Comparison of ENCODE assay signal across 12 cellular contexts in the genomic region with DNA sequence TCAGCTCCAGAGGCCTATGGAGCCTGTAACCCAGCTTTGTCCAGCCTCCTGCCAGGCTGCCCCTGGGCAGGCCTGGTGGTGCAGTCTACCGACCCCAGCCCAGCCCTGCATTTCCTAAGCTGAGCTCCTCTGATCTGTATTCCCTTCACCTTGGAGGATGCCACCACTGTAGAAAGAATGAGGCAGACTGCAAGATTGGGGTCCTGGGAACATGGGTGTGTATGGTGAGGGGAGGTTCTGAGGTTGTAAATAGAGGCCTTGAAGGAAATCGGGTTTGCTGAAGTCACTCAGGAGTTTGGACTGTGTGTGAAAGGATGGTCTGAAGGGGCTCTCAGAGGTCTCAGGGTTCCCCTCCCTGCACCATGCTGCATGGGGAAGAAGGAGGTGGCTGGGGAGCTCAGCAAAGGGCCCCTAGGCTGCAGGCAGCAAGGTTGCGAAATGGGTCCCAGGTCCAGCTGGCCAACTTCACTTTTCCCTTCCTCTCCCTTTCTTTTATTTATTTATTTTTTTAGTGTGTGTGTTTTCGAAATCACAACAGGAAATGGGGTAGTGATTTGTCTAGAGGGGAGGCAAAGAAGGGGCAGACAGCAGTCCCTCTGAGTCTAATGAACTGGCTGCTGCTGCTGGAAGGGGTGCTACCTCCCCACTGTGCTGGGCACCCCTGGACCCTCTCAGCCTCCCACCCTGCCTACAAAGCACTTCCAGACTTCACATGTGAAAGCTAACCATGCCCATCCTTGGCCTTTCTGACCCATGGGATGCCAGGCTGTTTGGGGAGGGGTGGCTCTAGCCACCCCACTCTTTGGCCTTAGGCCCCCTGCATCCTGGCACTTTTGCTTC. TPM values are rescaled to one million over a fixed set of nuclear protein-coding genes. Genes with fewer than 3 reads are reported as not detected.
DNase-seq lines count a peak whose midpoint lies in the region; ATAC-seq, FAIRE-seq and TF ChIP-seq lines count a peak whose summit lies in the region.
"Had no signal": no experiment of that assay in that cellular context is flagged by ENCODE, and none has a peak within 500 bp of the region (broad histone marks: within the 10 kb centered on the region; RNA-seq: fewer than 3 reads in every experiment).

No MANE protein-coding gene starts in this region.

- no peaks in the 10 kb centered on the region for H3K27me3 ChIP-seq in RWPE2 (ENCODE audit: insufficient read depth, poor library complexity, severe bottlenecking)
- no peaks in the 10 kb centered on the region for H3K27me3 ChIP-seq in gastroesophageal sphincter
- no peaks in the 10 kb centered on the region for H3K27me3 ChIP-seq in prostate gland (replicated peaks; ENCODE audit: insufficient read depth)
- H3K27me3 ChIP-seq: neural progenitor cell had no signal

- no peaks in the 10 kb centered on the region for H3K36me3 Mint-ChIP-seq in stimulated activated memory B cell treated with anti-CD40 and anti-IgM and Interleukin-4, amounts not matched to agents 10 μg/mL and 1 μg/mL and 100 μg/mL, for 72 hours
- no peaks in the 10 kb centered on the region for H3K36me3 Mint-ChIP-seq in effector memory CD8-positive, alpha-beta T cell (ENCODE audit: insufficient read depth)
- H3K36me3 Mint-ChIP-seq: activated CD4-positive, alpha-beta memory T cell treated with anti-CD3 and anti-CD28 coated beads for 36 hours had no signal

- TF ChIP-seq CTCF in RWPE2 (IDR thresholded peaks at IDR 0.05; ENCODE audit: poor library complexity, severe bottlenecking) (no peak), gastroesophageal sphincter (IDR thresholded peaks at IDR 0.05) (no peak), prostate gland (IDR thresholded peaks at IDR 0.05) (no peak)

- H3K4me3 ChIP-seq in RWPE2 (ENCODE audit: severe bottlenecking) = no peak overlapping the region
- peak overlapping the region in 1 of 2 donors; percentile 8 for H3K4me3 ChIP-seq in gastroesophageal sphincter
- H3K4me3 ChIP-seq in prostate gland = no peak overlapping the region
- H3K4me3 ChIP-seq: neural progenitor cell had no signal

- WGBS in gastroesophageal sphincter (ENCODE audit: low coverage in 1 of 2), 2 donors = 45 to 70% methylated on average over 3 to 4 of the region's 4 CpGs
- 63% methylated on average over 4 of the region's 4 CpGs for WGBS in prostate gland

- H3K9me3 Mint-ChIP-seq in stimulated activated memory B cell treated with anti-CD40 and anti-IgM and Interleukin-4, amounts not matched to agents 10 μg/mL and 1 μg/mL and 100 μg/mL, for 72 hours = no peaks in the 10 kb centered on the region
- H3K9me3 Mint-ChIP-seq in effector memory CD8-positive, alpha-beta T cell = no peaks in the 10 kb centered on the region
- H3K9me3 Mint-ChIP-seq: activated CD4-positive, alpha-beta memory T cell treated with anti-CD3 and anti-CD28 coated beads for 36 hours; neural progenitor cell had no signal

- H3K9me3 ChIP-seq in RWPE2 (ENCODE audit: severe bottlenecking) (no peaks in the 10 kb centered on the region), gastroesophageal sphincter (no peaks in the 10 kb centered on the region), prostate gland (no peaks in the 10 kb centered on the region)

- TF ChIP-seq EP300 in gastroesophageal sphincter (IDR thresholded peaks at IDR 0.05) = no peak

- H3K36me3 ChIP-seq in RWPE2 (ENCODE audit: low read depth) (peaks cover 14% of the 10 kb centered on the region), gastroesophageal sphincter (peaks cover 0 to 47% of the 10 kb centered on the region in 2 donors), prostate gland (peaks cover 0 to 10% of the 10 kb centered on the region in 2 donors)
- H3K36me3 ChIP-seq: neural progenitor cell had no signal

- H3K4me3 Mint-ChIP-seq in stimulated activated memory B cell treated with anti-CD40 and anti-IgM and Interleukin-4, amounts not matched to agents 10 μg/mL and 1 μg/mL and 100 μg/mL, for 72 hours = no peak overlapping the region
- no peak overlapping the region for H3K4me3 Mint-ChIP-seq in effector memory CD8-positive, alpha-beta T cell
- H3K4me3 Mint-ChIP-seq: activated CD4-positive, alpha-beta memory T cell treated with anti-CD3 and anti-CD28 coated beads for 36 hours; neural progenitor cell had no signal

- ATAC-seq in RWPE2 (ENCODE audit: low read depth) (no peak), gastroesophageal sphincter (peak; percentile 55), GM19328 (IDR thresholded peaks at IDR 0.05; ENCODE audit: unreplicated experiment) (no peak)
- no peak for ATAC-seq in stimulated activated memory B cell treated with anti-CD40 and anti-IgM and Interleukin-4, amounts not matched to agents 10 μg/mL and 1 μg/mL and 100 μg/mL, for 72 hours
- no peak for ATAC-seq in effector memory CD8-positive, alpha-beta T cell (replicated peaks)

- DNase-seq in AG20443 (ENCODE audit: low spot score) (peak; percentile 69), RWPE2 (ENCODE audit: low spot score) (no peak), prostate gland (ENCODE audit: low spot score) (no peak), frontal cortex (ENCODE audit: low spot score in 2 of 2) (no peak)
- DNase-seq in effector memory CD8-positive, alpha-beta T cell = no peak
- DNase-seq: activated CD4-positive, alpha-beta memory T cell treated with anti-CD3 and anti-CD28 coated beads for 36 hours; Calu3; NCI-H2227 treated with DMSO at 0.1 percent for 48 hours had no signal

- no peak overlapping the region for H3K27ac Mint-ChIP-seq in stimulated activated memory B cell treated with anti-CD40 and anti-IgM and Interleukin-4, amounts not matched to agents 10 μg/mL and 1 μg/mL and 100 μg/mL, for 72 hours
- H3K27ac Mint-ChIP-seq in effector memory CD8-positive, alpha-beta T cell = no peak overlapping the region
- H3K27ac Mint-ChIP-seq: activated CD4-positive, alpha-beta memory T cell treated with anti-CD3 and anti-CD28 coated beads for 36 hours; neural progenitor cell had no signal

- H3K4me1 ChIP-seq in RWPE2 (ENCODE audit: insufficient read depth, poor library complexity, severe bottlenecking) (peaks cover 27% of the 10 kb centered on the region), gastroesophageal sphincter (peaks cover 0 to 92% (median 74%) of the 10 kb centered on the region in 3 donors), prostate gland (replicated peaks) (peaks cover 4% of the 10 kb centered on the region)
- H3K4me1 ChIP-seq: neural progenitor cell had no signal

- H3K27me3 Mint-ChIP-seq in stimulated activated memory B cell treated with anti-CD40 and anti-IgM and Interleukin-4, amounts not matched to agents 10 μg/mL and 1 μg/mL and 100 μg/mL, for 72 hours = no peaks in the 10 kb centered on the region
- H3K27me3 Mint-ChIP-seq in effector memory CD8-positive, alpha-beta T cell = peaks cover 0 to 8% of the 10 kb centered on the region in 2 donors
- H3K27me3 Mint-ChIP-seq: activated CD4-positive, alpha-beta memory T cell treated with anti-CD3 and anti-CD28 coated beads for 36 hours had no signal

- FAIRE-seq in frontal cortex (lab: Jason Lieb, UNC) = no peak

- TF ChIP-seq POLR2A in gastroesophageal sphincter (IDR thresholded peaks at IDR 0.05) (no peak), prostate gland (IDR thresholded peaks at IDR 0.05) (no peak)

- peak overlapping the region; percentile 7 for H3K27ac ChIP-seq in RWPE2 (ENCODE audit: poor library complexity, severe bottlenecking)
- H3K27ac ChIP-seq in gastroesophageal sphincter = peak overlapping the region; percentile 68 to 89 (median 82)
- peak overlapping the region; percentile 57 to 68 for H3K27ac ChIP-seq in prostate gland

- H3K4me1 Mint-ChIP-seq in stimulated activated memory B cell treated with anti-CD40 and anti-IgM and Interleukin-4, amounts not matched to agents 10 μg/mL and 1 μg/mL and 100 μg/mL, for 72 hours = peaks cover 6% of the 10 kb centered on the region
- H3K4me1 Mint-ChIP-seq in effector memory CD8-positive, alpha-beta T cell (ENCODE audit: low read depth in 2 of 2) = peaks cover 0 to 1% of the 10 kb centered on the region in 2 donors

- intact Hi-C loops in prostate gland (cut with DNase I) = no loop called here

RNA-seq across cellular contexts. Expression of gene LRP1-AS, which starts 1.3 kb away (rescaled TPM):
- total RNA-seq in gastroesophageal sphincter = not detected
- total RNA-seq in prostate gland = not detected
- not detected for total RNA-seq in frontal cortex
- total RNA-seq: activated CD4-positive, alpha-beta memory T cell treated with anti-CD3 and anti-CD28 coated beads for 36 hours; Calu3 had no signal

RNA-seq across cellular contexts. Expression of gene LRP1, which starts 20.4 kb away (rescaled TPM):
- 100 to 1,000 TPM; 185 to 292 (median 216) TPM for total RNA-seq in gastroesophageal sphincter
- 100 to 1,000 TPM in 1 of 2 donors, 10 to 100 TPM in 1; 53.5 to 198 TPM for total RNA-seq in prostate gland
- total RNA-seq in frontal cortex = 63.2 TPM

RNA-seq across cellular contexts. Expression of gene STAT6, which starts 37.5 kb away (rescaled TPM):
- total RNA-seq in gastroesophageal sphincter (100 to 1,000 TPM in 3 of 4 donors, 10 to 100 TPM in 1; 92.5 to 166 (median 156) TPM), prostate gland (100 to 1,000 TPM; 124 to 237 TPM), frontal cortex (2.4 TPM)

RNA-seq across cellular contexts. Expression of gene NAB2, which starts 59.8 kb away (rescaled TPM):
- total RNA-seq in gastroesophageal sphincter = 10 to 100 TPM; 30.7 to 41.3 (median 38.8) TPM
- 10 to 100 TPM; 19.0 to 65.5 TPM for total RNA-seq in prostate gland
- total RNA-seq in frontal cortex = 30.2 TPM

Comparison
In these comparisons a context has a peak if more than half of its experiments do, and no peak if none do; other contexts are left out.
1. H3K27ac ChIP-seq: peak in every context shown above with its lines; median percentile 82 in gastroesophageal sphincter; 62 in prostate gland; 7 in RWPE2.
2. RNA of gene STAT6, which starts 37.5 kb away (total RNA-seq): 124 to 237 TPM in prostate gland and 92.5 to 166 TPM in gastroesophageal sphincter; 2.4 TPM in frontal cortex (single experiment); every median in the first group is over 10 times any median in the second.